ENCODE assay signal across 1 cellular context in the genomic region with DNA sequence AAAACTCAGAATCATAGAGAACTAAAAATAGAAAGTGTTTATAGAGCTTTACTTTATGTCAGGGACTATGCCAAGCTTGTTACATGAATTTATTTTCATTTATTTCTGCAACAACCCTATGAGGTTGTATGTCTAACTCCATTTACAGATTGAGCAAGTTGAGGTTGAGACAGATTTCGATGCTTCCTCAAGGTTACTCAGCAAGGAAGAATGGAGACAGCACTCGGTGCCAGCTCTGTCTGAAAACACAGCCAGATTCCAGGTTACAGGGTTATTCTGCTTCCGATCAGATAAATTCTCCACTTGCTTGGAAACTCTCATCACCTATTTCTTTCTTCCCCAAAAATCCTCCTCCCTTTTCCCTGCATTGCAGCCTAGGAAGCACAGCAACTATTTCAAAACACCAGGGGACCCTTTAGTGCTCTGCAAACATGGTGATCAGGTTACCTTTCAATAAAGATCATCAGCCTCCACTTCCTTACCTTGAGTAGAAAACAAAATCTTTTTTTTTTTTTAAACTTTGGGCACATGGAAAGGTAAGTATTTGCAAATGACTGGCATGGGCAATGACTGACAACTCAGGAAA.
TF ChIP-seq lines count a peak whose summit lies in the region.

No MANE protein-coding gene starts in this region.

TF ChIP-seq in GM23338, 12 proteins besides CTCF, POLR2A, EP300 and RAD21:
- no peak for TF ChIP-seq NANOG (IDR thresholded peaks at IDR 0.05; ENCODE audit: borderline replicate concordance)
- TF ChIP-seq, protein P1, sequence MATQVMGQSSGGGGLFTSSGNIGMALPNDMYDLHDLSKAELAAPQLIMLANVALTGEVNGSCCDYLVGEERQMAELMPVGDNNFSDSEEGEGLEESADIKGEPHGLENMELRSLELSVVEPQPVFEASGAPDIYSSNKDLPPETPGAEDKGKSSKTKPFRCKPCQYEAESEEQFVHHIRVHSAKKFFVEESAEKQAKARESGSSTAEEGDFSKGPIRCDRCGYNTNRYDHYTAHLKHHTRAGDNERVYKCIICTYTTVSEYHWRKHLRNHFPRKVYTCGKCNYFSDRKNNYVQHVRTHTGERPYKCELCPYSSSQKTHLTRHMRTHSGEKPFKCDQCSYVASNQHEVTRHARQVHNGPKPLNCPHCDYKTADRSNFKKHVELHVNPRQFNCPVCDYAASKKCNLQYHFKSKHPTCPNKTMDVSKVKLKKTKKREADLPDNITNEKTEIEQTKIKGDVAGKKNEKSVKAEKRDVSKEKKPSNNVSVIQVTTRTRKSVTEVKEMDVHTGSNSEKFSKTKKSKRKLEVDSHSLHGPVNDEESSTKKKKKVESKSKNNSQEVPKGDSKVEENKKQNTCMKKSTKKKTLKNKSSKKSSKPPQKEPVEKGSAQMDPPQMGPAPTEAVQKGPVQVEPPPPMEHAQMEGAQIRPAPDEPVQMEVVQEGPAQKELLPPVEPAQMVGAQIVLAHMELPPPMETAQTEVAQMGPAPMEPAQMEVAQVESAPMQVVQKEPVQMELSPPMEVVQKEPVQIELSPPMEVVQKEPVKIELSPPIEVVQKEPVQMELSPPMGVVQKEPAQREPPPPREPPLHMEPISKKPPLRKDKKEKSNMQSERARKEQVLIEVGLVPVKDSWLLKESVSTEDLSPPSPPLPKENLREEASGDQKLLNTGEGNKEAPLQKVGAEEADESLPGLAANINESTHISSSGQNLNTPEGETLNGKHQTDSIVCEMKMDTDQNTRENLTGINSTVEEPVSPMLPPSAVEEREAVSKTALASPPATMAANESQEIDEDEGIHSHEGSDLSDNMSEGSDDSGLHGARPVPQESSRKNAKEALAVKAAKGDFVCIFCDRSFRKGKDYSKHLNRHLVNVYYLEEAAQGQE (IDR thresholded peaks at IDR 0.05; ENCODE audit: unreplicated experiment), result no peak
- no peak for TF ChIP-seq ZNF114 (CRISPR knock-in tag; IDR thresholded peaks at IDR 0.05)
- no peak for TF ChIP-seq ZNF331 (CRISPR knock-in tag; IDR thresholded peaks at IDR 0.05; ENCODE audit: low read depth)
- TF ChIP-seq EZH2 (IDR thresholded peaks at IDR 0.05; ENCODE audit: low read depth, unreplicated experiment), result no peak
- TF ChIP-seq EZH2phosphoT487 (IDR thresholded peaks at IDR 0.05; ENCODE audit: unreplicated experiment), result no peak
